Comparison of ENCODE assay signal across 8 cellular contexts in the genomic region with DNA sequence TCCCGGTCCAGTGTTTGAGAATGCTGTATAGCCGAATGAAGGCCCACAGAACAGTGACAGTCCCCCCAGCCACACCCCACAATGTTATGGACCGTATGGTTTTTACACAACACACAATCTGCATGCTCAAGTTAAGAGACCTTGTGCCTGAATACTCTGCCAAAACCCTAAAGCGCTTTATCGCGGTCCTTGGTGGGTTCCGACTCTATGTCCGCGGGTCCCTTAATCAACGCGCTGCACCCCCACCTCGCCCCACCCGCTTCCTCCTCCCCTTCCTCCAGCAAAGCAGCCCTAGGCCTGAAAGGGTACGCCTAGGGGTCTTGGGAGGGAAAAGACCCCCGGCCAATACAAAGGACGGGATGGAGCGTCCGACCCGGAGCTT. TPM values are rescaled to one million over a fixed set of nuclear protein-coding genes. Genes with fewer than 3 reads are reported as not detected.
DNase-seq lines count a peak whose midpoint lies in the region; ATAC-seq and TF ChIP-seq lines count a peak whose summit lies in the region.

No MANE protein-coding gene starts in this region.

- no CpG with 5 or more reads among the region's 19 CpGs for WGBS in neuronal stem cell (ENCODE audit: extremely low coverage in 2 of 2, insufficient read length in 2 of 2, insufficient replicate concordance in 1 of 2), 2 donors

- no peak overlapping the region for H4K91ac ChIP-seq in neuronal stem cell (ENCODE audit: low read depth, low read length, poor library complexity)

- H3K23ac ChIP-seq in neuronal stem cell (ENCODE audit: low read depth, low read length, poor library complexity) = no peak overlapping the region

- peak overlapping the region; percentile 92 for H3K27ac Mint-ChIP-seq in CD4-positive, alpha-beta T cell

- CTCF ChIA-PET in CD4-positive, alpha-beta T cell (lab: Charles Lee) = interaction anchor here (0.6 kb wide), 1 partner anchor 11 kb away, joined by 3 read pairs; no protein-coding TSS in a partner anchor

- no peak for TF ChIP-seq POLR2A in vagina (IDR thresholded peaks at IDR 0.05)

- peak overlapping the region; percentile 28 for H2AK5ac ChIP-seq in neuronal stem cell (ENCODE audit: low read depth, low read length)

- H3K4me1 Mint-ChIP-seq in CD4-positive, alpha-beta T cell (ENCODE audit: low read depth) = peaks cover 58% of the 10 kb centered on the region

- H4K8ac ChIP-seq in neuronal stem cell (ENCODE audit: low read depth, low read length) = no peak overlapping the region

- intact Hi-C loops in CD4-positive, alpha-beta T cell (cut with DNase I, micrococcal nuclease) = loop anchor here (1.0 to 10.0 kb wide), 3 partner anchors 146 to 506 kb away; no protein-coding TSS in a partner anchor
- intact Hi-C loops in vagina (cut with DNase I) = no loop called here

- peak overlapping the region; percentile 55 for H2BK5ac ChIP-seq in neuronal stem cell (ENCODE audit: low read length)

- no peaks in the 10 kb centered on the region for H3K9me3 ChIP-seq in CD4-positive, alpha-beta T cell (ENCODE audit: control insufficient read depth, low read length)
- H3K9me3 ChIP-seq in neuronal stem cell (replicated peaks in 1 of 2; ENCODE audit: control insufficient read depth in 2 of 2, insufficient read depth in 1 of 2, low read depth in 1 of 2, low read length in 2 of 2) (peaks cover 0 to 10% of the 10 kb centered on the region in 2 donors), vagina (no peaks in the 10 kb centered on the region)

- H3K36me3 ChIP-seq in neuronal stem cell (replicated peaks in 1 of 2; ENCODE audit: control insufficient read depth in 2 of 2, insufficient read depth in 2 of 2, low read length in 2 of 2) (peaks cover 4 to 54% of the 10 kb centered on the region in 2 donors), vagina (peaks cover 0 to 5% of the 10 kb centered on the region in 2 donors)

- TF ChIP-seq CTCF in CD4-positive, alpha-beta T cell (IDR thresholded peaks at IDR 0.05) = no peak
- no peak for TF ChIP-seq CTCF in vagina (IDR thresholded peaks at IDR 0.05)

- H3K4me3 Mint-ChIP-seq in CD4-positive, alpha-beta T cell = peak overlapping the region; percentile 97

- H3K36me3 Mint-ChIP-seq in CD4-positive, alpha-beta T cell (ENCODE audit: low read depth) = peaks cover 63% of the 10 kb centered on the region

- peak overlapping the region; percentile 97 for H3K4me3 ChIP-seq in neuronal stem cell (ENCODE audit: low read length in 2 of 2)
- H3K4me3 ChIP-seq in vagina = peak overlapping the region; percentile 76 to 84

- H3K4ac ChIP-seq in neuronal stem cell (ENCODE audit: low read length) = no peak overlapping the region

- H2AFZ ChIP-seq in neuronal stem cell (ENCODE audit: low read length) = peak overlapping the region; percentile 91

- no peaks in the 10 kb centered on the region for H3K27me3 Mint-ChIP-seq in CD4-positive, alpha-beta T cell

- peak in 6 of 10 experiments; percentile 15 to 30 (median 24) for DNase-seq in CD4-positive, alpha-beta T cell
- DNase-seq in LHCN-M2 (ENCODE audit: low read depth) (peak; percentile 7), activated T-cell treated with anti-CD3 and anti-CD28 coated beads for 48 hours (ENCODE audit: low read depth) (peak; percentile 29), fibroblast of peridontal ligament (ENCODE audit: extremely low read depth) (peak; percentile 24), neuronal stem cell (ENCODE audit: low spot score) (no peak), vagina (ENCODE audit: extremely low spot score in 2 of 2) (no peak), NCI-H226 (no peak)

- H2BK120ac ChIP-seq in neuronal stem cell (ENCODE audit: low read depth, low read length) = no peak overlapping the region

- H3K79me1 ChIP-seq in neuronal stem cell (ENCODE audit: low read depth, low read length) = peaks cover 2% of the 10 kb centered on the region

- H3K14ac ChIP-seq in neuronal stem cell (ENCODE audit: low read length) = no peak overlapping the region

- peak overlapping the region; percentile 78 for H3K4me2 ChIP-seq in neuronal stem cell (ENCODE audit: insufficient read depth, low read length, poor library complexity, severe bottlenecking)

- peak overlapping the region; percentile 51 for H3K18ac ChIP-seq in neuronal stem cell (ENCODE audit: low read length)

- H3K9ac ChIP-seq in neuronal stem cell (ENCODE audit: low read depth, low read length, poor library complexity) = peak overlapping the region; percentile 90

- POLR2A ChIA-PET in CD4-positive, alpha-beta T cell (lab: Charles Lee) = interaction anchor here (0.6 to 2.6 kb wide), 9 partner anchors 14 to 408 kb away, joined by 4 to 35 read pairs (median 12); a partner anchor contains a TSS

- H3K4me1 ChIP-seq in neuronal stem cell (ENCODE audit: control insufficient read depth in 2 of 2, insufficient read depth in 1 of 2, low read depth in 1 of 2, low read length in 2 of 2) (peaks cover 0 to 1% of the 10 kb centered on the region in 2 donors), vagina (peaks cover 31% of the 10 kb centered on the region)

- peak; percentile 28 for ATAC-seq in CD4-positive, alpha-beta T cell (ENCODE audit: poor library complexity)
- peak; percentile 20 for ATAC-seq in GM21447 (IDR thresholded peaks at IDR 0.05; ENCODE audit: unreplicated experiment)

- H3K9me3 Mint-ChIP-seq in CD4-positive, alpha-beta T cell = no peaks in the 10 kb centered on the region

- H2BK15ac ChIP-seq in neuronal stem cell (ENCODE audit: low read length) = no peak overlapping the region

- H2BK12ac ChIP-seq in neuronal stem cell (ENCODE audit: low read length) = no peak overlapping the region

- H3K27me3 ChIP-seq in CD4-positive, alpha-beta T cell (ENCODE audit: control insufficient read depth, insufficient read depth, low read length) = no peaks in the 10 kb centered on the region
- no peaks in the 10 kb centered on the region for H3K27me3 ChIP-seq in neuronal stem cell (ENCODE audit: control insufficient read depth in 3 of 3, insufficient read depth in 3 of 3, low read depth in 1 of 3, low read length in 3 of 3)
- H3K27me3 ChIP-seq in vagina = no peaks in the 10 kb centered on the region

- H3K27ac ChIP-seq in CD4-positive, alpha-beta T cell (ENCODE audit: low read depth, low read length) = peak overlapping the region; percentile 56
- H3K27ac ChIP-seq in neuronal stem cell (replicated peaks; ENCODE audit: low read length) = peak overlapping the region; percentile 87
- peak overlapping the region; percentile 87 for H3K27ac ChIP-seq in vagina

RNA-seq across cellular contexts. Expression of a gene that starts 0.4 kb away (rescaled TPM):
- total RNA-seq in CD4-positive, alpha-beta T cell = 10 to 100 TPM; 93.1 to 95.9 TPM
- 232 and 235 TPM in 2 replicates for total RNA-seq in LHCN-M2 (2014; rRNA removed)
- polyA plus RNA-seq in LHCN-M2 (2012) = 74.5 TPM
- polyA plus RNA-seq in neuronal stem cell (2013, experiment 1 of 2) = 56.3 TPM
- polyA plus RNA-seq in neuronal stem cell (2013, experiment 2 of 2) = 56.9 TPM
- 59.9 TPM for total RNA-seq in vagina

RNA-seq across cellular contexts. Expression of a gene that starts 21.0 kb away (rescaled TPM):
- 100 to 1,000 TPM; 170 to 175 TPM for total RNA-seq in CD4-positive, alpha-beta T cell
- 195 and 225 TPM in 2 replicates for total RNA-seq in LHCN-M2 (2014; rRNA removed)
- polyA plus RNA-seq in LHCN-M2 (2012) = 139 TPM
- polyA plus RNA-seq in neuronal stem cell (2013, experiment 1 of 2) = 232 TPM
- polyA plus RNA-seq in neuronal stem cell (2013, experiment 2 of 2) = 234 TPM
- 72.4 TPM for total RNA-seq in vagina

Comparison
In these comparisons a context has a peak if more than half of its experiments do, and no peak if none do; other contexts are left out.
1. DNase-seq: peak in CD4-positive, alpha-beta T cell (6 of 10), LHCN-M2 (single experiment), activated T-cell treated with anti-CD3 and anti-CD28 coated beads for 48 hours (single experiment) and fibroblast of peridontal ligament (single experiment); none in neuronal stem cell (single experiment), vagina (0 of 2) and NCI-H226 (single experiment).
2. Peak in every context shown above with its lines, with median percentiles within 50 percentile points of each other: H3K27ac ChIP-seq.